ENCODE assay signal across 8 cellular contexts in the genomic region with DNA sequence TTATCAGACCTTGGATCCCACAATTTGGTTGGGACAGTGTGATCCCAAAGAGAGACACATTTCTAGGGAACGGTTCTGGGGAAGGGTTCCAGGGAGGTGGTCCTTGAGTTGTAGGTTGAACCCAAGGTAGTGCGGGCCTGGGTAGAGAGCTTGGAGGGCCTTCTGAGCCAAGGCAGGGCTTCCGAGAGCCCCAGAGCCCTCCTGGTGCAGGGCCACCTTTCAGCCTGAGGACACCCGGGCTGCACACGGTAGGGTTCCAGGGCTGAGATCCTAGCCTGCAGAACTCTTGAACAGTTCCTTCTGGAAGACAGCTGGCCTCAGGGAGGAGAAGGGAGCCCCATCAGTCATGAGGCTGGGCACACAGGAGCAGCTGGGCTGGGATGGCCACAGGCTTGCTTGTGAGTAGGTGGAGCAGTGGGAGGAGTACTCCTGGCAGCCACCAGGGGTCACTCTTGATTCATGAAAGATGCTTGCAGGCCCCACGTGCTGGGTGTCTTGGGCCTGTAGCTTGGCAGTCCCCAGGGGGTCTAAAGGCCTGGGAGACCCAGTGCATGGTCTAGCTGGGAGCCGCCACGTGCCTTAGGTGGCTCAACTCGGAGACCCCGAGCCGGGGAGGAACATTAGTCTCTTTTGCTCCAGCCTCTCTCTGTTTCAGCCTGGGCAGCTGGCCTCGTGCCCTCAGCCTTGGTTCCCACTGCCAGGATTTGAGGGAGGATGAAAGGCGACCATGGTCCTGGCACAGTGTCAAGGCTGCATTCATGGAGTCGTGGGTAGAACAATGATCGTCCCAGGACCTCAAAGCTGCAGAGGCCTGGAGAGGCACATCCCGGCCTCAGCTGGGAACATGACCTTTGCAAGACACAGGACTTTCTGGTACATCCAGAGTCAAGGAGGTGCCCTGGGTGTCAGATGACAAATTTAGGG.
A peak's percentile ranks its signal among the peaks of the same experiment; 100 is the strongest.
DNase-seq lines count a peak whose midpoint lies in the region; ATAC-seq and TF ChIP-seq lines count a peak whose summit lies in the region.

No MANE protein-coding gene starts in this region.

- H3K9ac ChIP-seq in liver (ENCODE audit: low read depth in 1 of 2, low read length in 2 of 2): no peak overlapping the region

- peak; percentile 74 for ATAC-seq in GM18870 (IDR thresholded peaks at IDR 0.05; ENCODE audit: unreplicated experiment)
- peak; percentile 76 for ATAC-seq in HG03139 (IDR thresholded peaks at IDR 0.05; ENCODE audit: unreplicated experiment)

- WGBS in liver: 51% methylated on average over 16 of the region's 16 CpGs

- H3K4me3 ChIP-seq in choroid plexus epithelial cell (ENCODE audit: low read depth, low read length) (no peak overlapping the region), liver (ENCODE audit: low read depth in 1 of 3, low read length in 3 of 3) (no peak overlapping the region)

- peak; percentile 74 for TF ChIP-seq CTCF in AG09319 (IDR thresholded peaks at IDR 0.05; ENCODE audit: low read depth, low read length)
- peak; percentile 88 for TF ChIP-seq CTCF in choroid plexus epithelial cell (conservative IDR thresholded peaks at IDR 0.05; ENCODE audit: low read depth, low read length)
- TF ChIP-seq CTCF in liver (IDR thresholded peaks at IDR 0.05; ENCODE audit: low read depth, low read length, missing input control): peak; percentile 82

- no peaks in the 10 kb centered on the region for H3K36me3 ChIP-seq in liver (ENCODE audit: control insufficient read depth in 4 of 4, insufficient read depth in 3 of 4, low read depth in 1 of 4, low read length in 3 of 4)

- H3K9me3 ChIP-seq in liver (ENCODE audit: control insufficient read depth in 4 of 4, low read length in 3 of 4): peaks cover 0 to 3% (median 0%) of the 10 kb centered on the region in 4 donors

- H3K27ac ChIP-seq in liver (ENCODE audit: low read depth in 1 of 2, low read length in 2 of 2): no peak overlapping the region

- H3K27me3 ChIP-seq in liver (ENCODE audit: control insufficient read depth in 4 of 4, insufficient read depth in 4 of 4, low read length in 3 of 4): no peaks in the 10 kb centered on the region

- peak; percentile 76 to 82 for TF ChIP-seq RAD21 in liver (IDR thresholded peaks at IDR 0.05)

- peak; percentile 11 for DNase-seq in AG09319 (ENCODE audit: extremely low read depth, low read depth)
- DNase-seq in NCI-H2227 (lab: John Stamatoyannopoulos, UW; ENCODE audit: unreplicated experiment): peak; percentile 65
- peak; percentile 60 for DNase-seq in activated CD4-positive, CD25-positive, alpha-beta regulatory T cell treated with anti-CD3 and anti-CD28 coated beads, Interleukin-2, amount 50 U/mL, for 72 hours
- DNase-seq in choroid plexus epithelial cell (ENCODE audit: low read depth): peak; percentile 89
- DNase-seq in stimulated activated CD4-positive, alpha-beta T cell treated with anti-CD3 and anti-CD28 coated beads, TNF-alpha, amount 100 ng/mL, for 24 hours (ENCODE audit: low read depth in 3 of 3): peak; percentile 16 to 46 (median 29)

- no peaks in the 10 kb centered on the region for H3K4me1 ChIP-seq in liver (ENCODE audit: control insufficient read depth in 4 of 4, insufficient read depth in 4 of 4, low read length in 3 of 4)

TF ChIP-seq in liver, 16 proteins besides CTCF, POLR2A, EP300 and RAD21:
- TF ChIP-seq FOXA1 (IDR thresholded peaks at IDR 0.05): no peak
- TF ChIP-seq HNF4G (IDR thresholded peaks at IDR 0.05): no peak
- TF ChIP-seq NR2F2 (IDR thresholded peaks at IDR 0.05): no peak
- TF ChIP-seq RXRA (IDR thresholded peaks at IDR 0.05): no peak

Comparison
In these comparisons a context has a peak if more than half of its experiments do, and no peak if none do; other contexts are left out.
1. DNase-seq: peak in every context shown above with its lines; median percentile 89 in choroid plexus epithelial cell; 65 in NCI-H2227; 60 in activated CD4-positive, CD25-positive, alpha-beta regulatory T cell treated with anti-CD3 and anti-CD28 coated beads, Interleukin-2, amount 50 U/mL, for 72 hours; 29 in stimulated activated CD4-positive, alpha-beta T cell treated with anti-CD3 and anti-CD28 coated beads, TNF-alpha, amount 100 ng/mL, for 24 hours; 11 in AG09319.